In the genomic region with DNA sequence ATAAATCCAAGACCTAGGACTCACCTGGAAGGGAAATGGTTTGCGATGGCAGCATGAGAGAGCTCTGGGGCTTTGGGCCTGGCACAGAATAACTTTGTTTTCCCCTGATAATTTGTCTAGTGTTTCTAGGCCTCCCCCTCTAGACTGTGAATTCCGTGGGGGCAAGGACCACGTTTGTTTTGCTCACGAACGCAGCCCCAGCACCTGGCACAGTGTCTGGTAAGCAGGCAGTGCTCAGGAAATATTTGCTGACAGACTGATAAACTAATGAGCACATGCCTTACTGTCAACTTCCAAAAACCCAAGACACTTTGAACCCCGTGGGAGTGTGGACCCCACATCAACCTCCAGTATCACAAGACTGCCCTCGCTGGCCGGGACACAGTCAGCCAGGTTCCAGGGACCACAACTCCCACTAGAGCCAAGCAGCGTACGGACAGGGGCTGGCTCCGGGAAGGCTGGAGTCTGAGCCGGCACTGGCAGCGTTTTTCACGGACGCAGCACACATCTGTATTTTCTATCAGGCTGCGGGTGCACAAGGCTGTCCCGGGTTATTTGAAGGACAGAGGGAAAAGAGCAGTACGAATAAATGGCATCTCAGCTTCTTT, we compare ENCODE assay signal across 1 cellular context.
TF ChIP-seq lines count a peak whose summit lies in the region.

No MANE protein-coding gene starts in this region.

TF ChIP-seq in HepG2, 621 proteins besides CTCF, POLR2A, EP300 and RAD21 (continued from another document and continues in another):
- 0 out of 2 replicates have a peak, but pooled peaks have one; percentile 25 for TF ChIP-seq HNF1B (CRISPR knock-in tag; IDR thresholded peaks at IDR 0.05)
- TF ChIP-seq, protein P1, sequence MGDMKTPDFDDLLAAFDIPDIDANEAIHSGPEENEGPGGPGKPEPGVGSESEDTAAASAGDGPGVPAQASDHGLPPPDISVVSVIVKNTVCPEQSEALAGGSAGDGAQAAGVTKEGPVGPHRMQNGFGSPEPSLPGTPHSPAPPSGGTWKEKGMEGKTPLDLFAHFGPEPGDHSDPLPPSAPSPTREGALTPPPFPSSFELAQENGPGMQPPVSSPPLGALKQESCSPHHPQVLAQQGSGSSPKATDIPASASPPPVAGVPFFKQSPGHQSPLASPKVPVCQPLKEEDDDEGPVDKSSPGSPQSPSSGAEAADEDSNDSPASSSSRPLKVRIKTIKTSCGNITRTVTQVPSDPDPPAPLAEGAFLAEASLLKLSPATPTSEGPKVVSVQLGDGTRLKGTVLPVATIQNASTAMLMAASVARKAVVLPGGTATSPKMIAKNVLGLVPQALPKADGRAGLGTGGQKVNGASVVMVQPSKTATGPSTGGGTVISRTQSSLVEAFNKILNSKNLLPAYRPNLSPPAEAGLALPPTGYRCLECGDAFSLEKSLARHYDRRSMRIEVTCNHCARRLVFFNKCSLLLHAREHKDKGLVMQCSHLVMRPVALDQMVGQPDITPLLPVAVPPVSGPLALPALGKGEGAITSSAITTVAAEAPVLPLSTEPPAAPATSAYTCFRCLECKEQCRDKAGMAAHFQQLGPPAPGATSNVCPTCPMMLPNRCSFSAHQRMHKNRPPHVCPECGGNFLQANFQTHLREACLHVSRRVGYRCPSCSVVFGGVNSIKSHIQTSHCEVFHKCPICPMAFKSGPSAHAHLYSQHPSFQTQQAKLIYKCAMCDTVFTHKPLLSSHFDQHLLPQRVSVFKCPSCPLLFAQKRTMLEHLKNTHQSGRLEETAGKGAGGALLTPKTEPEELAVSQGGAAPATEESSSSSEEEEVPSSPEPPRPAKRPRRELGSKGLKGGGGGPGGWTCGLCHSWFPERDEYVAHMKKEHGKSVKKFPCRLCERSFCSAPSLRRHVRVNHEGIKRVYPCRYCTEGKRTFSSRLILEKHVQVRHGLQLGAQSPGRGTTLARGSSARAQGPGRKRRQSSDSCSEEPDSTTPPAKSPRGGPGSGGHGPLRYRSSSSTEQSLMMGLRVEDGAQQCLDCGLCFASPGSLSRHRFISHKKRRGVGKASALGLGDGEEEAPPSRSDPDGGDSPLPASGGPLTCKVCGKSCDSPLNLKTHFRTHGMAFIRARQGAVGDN (CRISPR knock-in tag; IDR thresholded peaks at IDR 0.05) = peak; percentile 80
- TF ChIP-seq, protein P2, sequence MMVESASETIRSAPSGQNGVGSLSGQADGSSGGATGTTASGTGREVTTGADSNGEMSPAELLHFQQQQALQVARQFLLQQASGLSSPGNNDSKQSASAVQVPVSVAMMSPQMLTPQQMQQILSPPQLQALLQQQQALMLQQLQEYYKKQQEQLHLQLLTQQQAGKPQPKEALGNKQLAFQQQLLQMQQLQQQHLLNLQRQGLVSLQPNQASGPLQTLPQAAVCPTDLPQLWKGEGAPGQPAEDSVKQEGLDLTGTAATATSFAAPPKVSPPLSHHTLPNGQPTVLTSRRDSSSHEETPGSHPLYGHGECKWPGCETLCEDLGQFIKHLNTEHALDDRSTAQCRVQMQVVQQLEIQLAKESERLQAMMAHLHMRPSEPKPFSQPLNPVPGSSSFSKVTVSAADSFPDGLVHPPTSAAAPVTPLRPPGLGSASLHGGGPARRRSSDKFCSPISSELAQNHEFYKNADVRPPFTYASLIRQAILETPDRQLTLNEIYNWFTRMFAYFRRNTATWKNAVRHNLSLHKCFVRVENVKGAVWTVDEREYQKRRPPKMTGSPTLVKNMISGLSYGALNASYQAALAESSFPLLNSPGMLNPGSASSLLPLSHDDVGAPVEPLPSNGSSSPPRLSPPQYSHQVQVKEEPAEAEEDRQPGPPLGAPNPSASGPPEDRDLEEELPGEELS (CRISPR knock-in tag; IDR thresholded peaks at IDR 0.05) = peak; percentile 37; the same call in 1 of the 2 replicates
- TF ChIP-seq FOSL1 (CRISPR knock-in tag; IDR thresholded peaks at IDR 0.05; ENCODE audit: borderline replicate concordance) = no peak
- TF ChIP-seq ZNF674 (CRISPR knock-in tag; IDR thresholded peaks at IDR 0.05; ENCODE audit: low read depth) = no peak
- TF ChIP-seq SPEN (CRISPR knock-in tag; IDR thresholded peaks at IDR 0.05; ENCODE audit: low read depth) = peak; percentile 31; the same call in 1 of the 2 replicates
- TF ChIP-seq SCMH1 (CRISPR knock-in tag; IDR thresholded peaks at IDR 0.05; ENCODE audit: borderline replicate concordance) = no peak
- TF ChIP-seq ZNF619 (CRISPR knock-in tag; IDR thresholded peaks at IDR 0.05) = no peak
- TF ChIP-seq, protein P3, sequence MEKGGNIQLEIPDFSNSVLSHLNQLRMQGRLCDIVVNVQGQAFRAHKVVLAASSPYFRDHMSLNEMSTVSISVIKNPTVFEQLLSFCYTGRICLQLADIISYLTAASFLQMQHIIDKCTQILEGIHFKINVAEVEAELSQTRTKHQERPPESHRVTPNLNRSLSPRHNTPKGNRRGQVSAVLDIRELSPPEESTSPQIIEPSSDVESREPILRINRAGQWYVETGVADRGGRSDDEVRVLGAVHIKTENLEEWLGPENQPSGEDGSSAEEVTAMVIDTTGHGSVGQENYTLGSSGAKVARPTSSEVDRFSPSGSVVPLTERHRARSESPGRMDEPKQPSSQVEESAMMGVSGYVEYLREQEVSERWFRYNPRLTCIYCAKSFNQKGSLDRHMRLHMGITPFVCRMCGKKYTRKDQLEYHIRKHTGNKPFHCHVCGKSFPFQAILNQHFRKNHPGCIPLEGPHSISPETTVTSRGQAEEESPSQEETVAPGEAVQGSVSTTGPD (CRISPR knock-in tag; IDR thresholded peaks at IDR 0.05) = no peak
- no peak for TF ChIP-seq BRCA1 (CRISPR knock-in tag; IDR thresholded peaks at IDR 0.05)
- TF ChIP-seq ZNF430 (CRISPR knock-in tag; IDR thresholded peaks at IDR 0.05) = no peak
- 0 out of 2 replicates have a peak, but pooled peaks have one; percentile 15 for TF ChIP-seq MIXL1 (CRISPR knock-in tag; IDR thresholded peaks at IDR 0.05)
- 0 out of 2 replicates have a peak, but pooled peaks have one; percentile 16 for TF ChIP-seq THAP9 (CRISPR knock-in tag; IDR thresholded peaks at IDR 0.05; ENCODE audit: borderline replicate concordance)
- no peak for TF ChIP-seq ZNF138 (CRISPR knock-in tag; IDR thresholded peaks at IDR 0.05; ENCODE audit: low read depth)
- no peak for TF ChIP-seq ZNF282 (IDR thresholded peaks at IDR 0.05; ENCODE audit: partially characterized antibody)
- TF ChIP-seq, protein P4, sequence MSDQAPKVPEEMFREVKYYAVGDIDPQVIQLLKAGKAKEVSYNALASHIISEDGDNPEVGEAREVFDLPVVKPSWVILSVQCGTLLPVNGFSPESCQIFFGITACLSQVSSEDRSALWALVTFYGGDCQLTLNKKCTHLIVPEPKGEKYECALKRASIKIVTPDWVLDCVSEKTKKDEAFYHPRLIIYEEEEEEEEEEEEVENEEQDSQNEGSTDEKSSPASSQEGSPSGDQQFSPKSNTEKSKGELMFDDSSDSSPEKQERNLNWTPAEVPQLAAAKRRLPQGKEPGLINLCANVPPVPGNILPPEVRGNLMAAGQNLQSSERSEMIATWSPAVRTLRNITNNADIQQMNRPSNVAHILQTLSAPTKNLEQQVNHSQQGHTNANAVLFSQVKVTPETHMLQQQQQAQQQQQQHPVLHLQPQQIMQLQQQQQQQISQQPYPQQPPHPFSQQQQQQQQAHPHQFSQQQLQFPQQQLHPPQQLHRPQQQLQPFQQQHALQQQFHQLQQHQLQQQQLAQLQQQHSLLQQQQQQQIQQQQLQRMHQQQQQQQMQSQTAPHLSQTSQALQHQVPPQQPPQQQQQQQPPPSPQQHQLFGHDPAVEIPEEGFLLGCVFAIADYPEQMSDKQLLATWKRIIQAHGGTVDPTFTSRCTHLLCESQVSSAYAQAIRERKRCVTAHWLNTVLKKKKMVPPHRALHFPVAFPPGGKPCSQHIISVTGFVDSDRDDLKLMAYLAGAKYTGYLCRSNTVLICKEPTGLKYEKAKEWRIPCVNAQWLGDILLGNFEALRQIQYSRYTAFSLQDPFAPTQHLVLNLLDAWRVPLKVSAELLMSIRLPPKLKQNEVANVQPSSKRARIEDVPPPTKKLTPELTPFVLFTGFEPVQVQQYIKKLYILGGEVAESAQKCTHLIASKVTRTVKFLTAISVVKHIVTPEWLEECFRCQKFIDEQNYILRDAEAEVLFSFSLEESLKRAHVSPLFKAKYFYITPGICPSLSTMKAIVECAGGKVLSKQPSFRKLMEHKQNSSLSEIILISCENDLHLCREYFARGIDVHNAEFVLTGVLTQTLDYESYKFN (CRISPR knock-in tag; conservative IDR thresholded peaks at IDR 0.05) = peak; percentile 41; the same call in 1 of the 2 replicates
- TF ChIP-seq ISX (CRISPR knock-in tag; conservative IDR thresholded peaks at IDR 0.05) = no peak
- TF ChIP-seq, protein P5, sequence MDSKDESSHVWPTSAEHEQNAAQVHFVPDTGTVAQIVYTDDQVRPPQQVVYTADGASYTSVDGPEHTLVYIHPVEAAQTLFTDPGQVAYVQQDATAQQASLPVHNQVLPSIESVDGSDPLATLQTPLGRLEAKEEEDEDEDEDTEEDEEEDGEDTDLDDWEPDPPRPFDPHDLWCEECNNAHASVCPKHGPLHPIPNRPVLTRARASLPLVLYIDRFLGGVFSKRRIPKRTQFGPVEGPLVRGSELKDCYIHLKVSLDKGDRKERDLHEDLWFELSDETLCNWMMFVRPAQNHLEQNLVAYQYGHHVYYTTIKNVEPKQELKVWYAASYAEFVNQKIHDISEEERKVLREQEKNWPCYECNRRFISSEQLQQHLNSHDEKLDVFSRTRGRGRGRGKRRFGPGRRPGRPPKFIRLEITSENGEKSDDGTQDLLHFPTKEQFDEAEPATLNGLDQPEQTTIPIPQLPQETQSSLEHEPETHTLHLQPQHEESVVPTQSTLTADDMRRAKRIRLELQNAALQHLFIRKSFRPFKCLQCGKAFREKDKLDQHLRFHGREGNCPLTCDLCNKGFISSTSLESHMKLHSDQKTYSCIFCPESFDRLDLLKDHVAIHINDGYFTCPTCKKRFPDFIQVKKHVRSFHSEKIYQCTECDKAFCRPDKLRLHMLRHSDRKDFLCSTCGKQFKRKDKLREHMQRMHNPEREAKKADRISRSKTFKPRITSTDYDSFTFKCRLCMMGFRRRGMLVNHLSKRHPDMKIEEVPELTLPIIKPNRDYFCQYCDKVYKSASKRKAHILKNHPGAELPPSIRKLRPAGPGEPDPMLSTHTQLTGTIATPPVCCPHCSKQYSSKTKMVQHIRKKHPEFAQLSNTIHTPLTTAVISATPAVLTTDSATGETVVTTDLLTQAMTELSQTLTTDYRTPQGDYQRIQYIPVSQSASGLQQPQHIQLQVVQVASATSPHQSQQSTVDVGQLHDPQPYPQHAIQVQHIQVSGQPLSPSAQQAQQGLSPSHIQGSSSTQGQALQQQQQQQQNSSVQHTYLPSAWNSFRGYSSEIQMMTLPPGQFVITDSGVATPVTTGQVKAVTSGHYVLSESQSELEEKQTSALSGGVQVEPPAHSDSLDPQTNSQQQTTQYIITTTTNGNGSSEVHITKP (CRISPR knock-in tag; IDR thresholded peaks at IDR 0.05; ENCODE audit: low read depth) = no peak
- no peak for TF ChIP-seq REST (IDR thresholded peaks at IDR 0.05; ENCODE audit: borderline replicate concordance in 1 of 2, low read depth in 1 of 2, low read length in 2 of 2)
- peak; percentile 50; the same call in 1 of the 2 replicates for TF ChIP-seq TBX2 (CRISPR knock-in tag; IDR thresholded peaks at IDR 0.05; ENCODE audit: borderline replicate concordance)
- TF ChIP-seq ZNF720 (CRISPR knock-in tag; IDR thresholded peaks at IDR 0.05) = no peak
